In the genomic region with DNA sequence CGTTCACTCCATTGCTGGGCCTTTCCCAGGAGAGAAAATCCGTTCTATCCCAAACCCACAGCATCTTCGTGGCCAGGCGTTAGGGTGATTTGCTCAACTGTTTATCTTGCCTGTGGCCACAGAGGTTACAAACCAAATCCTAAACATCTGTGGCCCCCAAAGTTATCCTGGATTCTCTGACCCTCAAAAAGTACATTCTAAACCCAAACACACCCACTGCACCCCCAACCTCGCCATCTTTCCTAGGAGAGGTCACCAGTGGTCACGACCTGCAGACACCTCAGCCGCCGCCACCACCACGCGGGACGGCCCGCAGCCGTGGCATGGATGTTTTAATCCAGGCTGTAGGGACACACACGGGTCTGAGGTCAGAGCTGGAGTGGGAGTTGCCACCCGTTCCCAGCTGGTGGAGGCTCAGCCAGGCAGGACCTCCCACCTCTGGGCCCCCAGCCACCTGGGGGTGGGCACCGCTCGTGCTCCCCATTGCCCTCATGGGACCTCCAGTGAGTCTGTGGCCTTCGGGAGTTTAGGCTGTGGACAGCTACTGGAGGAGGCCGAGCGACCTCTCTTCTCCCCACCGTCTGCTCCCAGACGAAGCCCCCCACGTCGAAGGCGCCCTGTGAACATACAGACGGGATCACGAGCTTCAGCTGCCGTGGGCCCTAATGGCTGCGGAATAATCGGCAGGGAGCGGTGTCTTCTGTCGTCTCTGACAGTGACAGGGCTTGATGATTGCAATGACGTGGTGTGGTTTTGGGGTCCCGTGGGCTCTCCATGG, we compare ENCODE assay signal across 17 cellular contexts.
"Had no signal": no experiment of that assay in that cellular context is flagged by ENCODE, and none has a peak within 500 bp of the region (broad histone marks: within the 10 kb centered on the region; RNA-seq: fewer than 3 reads in every experiment).

No MANE protein-coding gene starts in this region.

- H3K4me3 Mint-ChIP-seq: activated naive CD8-positive, alpha-beta T cell; activated T-cell treated with anti-CD3 and anti-CD28 coated beads, Interleukin-2, amount 50 U/mL, for 72 hours; naive thymus-derived CD4-positive, alpha-beta T cell; neural progenitor cell; stimulated activated naive CD8-positive, alpha-beta T cell treated with anti-CD3 and anti-CD28 coated beads, Interleukin-15, Interleukin-2, amounts not matched to agents 100 ng/mL and 50 ng/mL, for 24 hours; T-helper 17 cell; type B pancreatic cell had no signal

- FAIRE-seq: pancreas had no signal

- H3K4me2 ChIP-seq: neural progenitor cell had no signal

- ATAC-seq: activated T-cell treated with anti-CD3 and anti-CD28 coated beads, Interleukin-2, amount 50 U/mL, for 72 hours; T-helper 17 cell had no signal

- H3K4me1 ChIP-seq: pancreas had no signal

- H3K36me3 ChIP-seq: neural progenitor cell, pancreas had no signal

- H3K36me3 Mint-ChIP-seq: activated naive CD8-positive, alpha-beta T cell; naive thymus-derived CD4-positive, alpha-beta T cell; neural progenitor cell; type B pancreatic cell had no signal

- H3K27me3 ChIP-seq: neural progenitor cell, pancreas had no signal

- H3K9ac ChIP-seq: neural progenitor cell had no signal

- H2AFZ ChIP-seq: neural progenitor cell had no signal

- H3K4me1 Mint-ChIP-seq: naive thymus-derived CD4-positive, alpha-beta T cell had no signal

- H3K27ac ChIP-seq: neural progenitor cell, pancreas, RWPE1, VCaP had no signal

- H3K27me3 Mint-ChIP-seq: activated naive CD8-positive, alpha-beta T cell; naive thymus-derived CD4-positive, alpha-beta T cell; stimulated activated naive CD8-positive, alpha-beta T cell treated with anti-CD3 and anti-CD28 coated beads, Interleukin-15, Interleukin-2, amounts not matched to agents 100 ng/mL and 50 ng/mL, for 24 hours had no signal

- H3K4me3 ChIP-seq: dorsolateral prefrontal cortex, neural progenitor cell, pancreas had no signal

- H3K9me3 Mint-ChIP-seq: activated T-cell treated with anti-CD3 and anti-CD28 coated beads, Interleukin-2, amount 50 U/mL, for 72 hours; naive thymus-derived CD4-positive, alpha-beta T cell; neural progenitor cell; stimulated activated naive CD8-positive, alpha-beta T cell treated with anti-CD3 and anti-CD28 coated beads, Interleukin-15, Interleukin-2, amounts not matched to agents 100 ng/mL and 50 ng/mL, for 24 hours; type B pancreatic cell had no signal

- DNase-seq: activated CD4-positive, alpha-beta T cell treated with anti-CD3 and anti-CD28 coated beads, Interleukin-2, amount 50 U/mL, for 4 hours; activated T-cell treated with anti-CD3 and anti-CD28 coated beads, Interleukin-2, amount 50 U/mL, for 72 hours; amniotic stem cell; foreskin melanocyte; glutamatergic neuron; hippocampal formation; mesenchymal stem cell; naive thymus-derived CD4-positive, alpha-beta T cell; T-helper 17 cell had no signal

- H3K27ac Mint-ChIP-seq: activated naive CD8-positive, alpha-beta T cell; activated T-cell treated with anti-CD3 and anti-CD28 coated beads, Interleukin-2, amount 50 U/mL, for 72 hours; naive thymus-derived CD4-positive, alpha-beta T cell; neural progenitor cell; stimulated activated naive CD8-positive, alpha-beta T cell treated with anti-CD3 and anti-CD28 coated beads, Interleukin-15, Interleukin-2, amounts not matched to agents 100 ng/mL and 50 ng/mL, for 24 hours; T-helper 17 cell; type B pancreatic cell had no signal

- H3K9me3 ChIP-seq: pancreas had no signal
